13 cellular contexts compared by ENCODE assay signal in the genomic region with DNA sequence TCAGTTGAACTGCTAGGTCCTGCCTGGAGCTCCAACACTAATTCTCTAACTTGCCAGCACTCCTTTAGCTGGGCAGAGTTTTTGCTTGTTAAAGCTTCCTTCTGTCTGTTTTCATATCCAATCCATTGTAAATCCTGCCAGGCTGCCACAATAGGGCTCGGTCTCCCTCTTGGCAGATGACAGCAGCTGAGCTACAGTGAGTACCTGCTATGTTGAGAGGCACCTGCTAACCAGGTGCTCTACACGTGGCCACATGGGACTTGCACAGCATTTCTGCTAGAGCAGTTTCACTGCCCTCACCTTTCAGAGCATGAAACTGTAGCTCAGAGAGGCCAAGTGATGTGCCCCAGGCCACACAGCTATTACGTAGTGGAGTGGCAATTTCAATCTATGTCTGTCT.
"Had no signal": no experiment of that assay in that cellular context is flagged by ENCODE, and none has a peak within 500 bp of the region (broad histone marks: within the 10 kb centered on the region; RNA-seq: fewer than 3 reads in every experiment).

No MANE protein-coding gene starts in this region.

- H3K9me3 ChIP-seq: vagina had no signal

- H3K4me1 ChIP-seq: breast epithelium, heart left ventricle, tibial nerve, vagina had no signal

- H3K27ac ChIP-seq: breast epithelium, heart left ventricle, tibial nerve, vagina, VCaP had no signal

- H3K4me3 ChIP-seq: breast epithelium, heart left ventricle, smooth muscle cell, tibial nerve, vagina had no signal

- H3K27me3 ChIP-seq: breast epithelium, tibial nerve, vagina had no signal

- DNase-seq: activated CD4-positive, alpha-beta memory T cell treated with anti-CD3 and anti-CD28 coated beads, Interleukin-2, amount 10 ng/mL, durations not matched to agents 7 days and 5 days; activated CD8-positive, alpha-beta memory T cell treated with anti-CD3 and anti-CD28 coated beads, Interleukin-2, amount 50 U/mL, for 4 hours; activated naive CD8-positive, alpha-beta T cell treated with anti-CD3 and anti-CD28 coated beads, Interleukin-2, amount 10 ng/mL, durations not matched to agents 7 days and 5 days; activated T-cell treated with anti-CD3 and anti-CD28 coated beads, Interleukin-2, amount 50 U/mL, for 72 hours; heart left ventricle; mammary epithelial cell; natural killer cell; right cardiac atrium had no signal

- H3K36me3 ChIP-seq: breast epithelium, heart left ventricle, tibial nerve, vagina had no signal
